ENCODE assay signal across 1 cellular context in genomic region chr17:1460233-1460632, GRCh38.
A peak's percentile ranks its signal among the peaks of the same experiment; 100 is the strongest.
TF ChIP-seq lines count a peak whose summit lies in the region.

No MANE protein-coding gene starts in this region.

TF ChIP-seq in HepG2, 621 proteins besides CTCF, POLR2A, EP300 and RAD21 (continues in another document):
- no peak for TF ChIP-seq ZNF607 (CRISPR knock-in tag; IDR thresholded peaks at IDR 0.05; ENCODE audit: borderline replicate concordance)
- TF ChIP-seq ZSCAN22 (CRISPR knock-in tag; IDR thresholded peaks at IDR 0.05), result no peak
- no peak for TF ChIP-seq SMARCE1 (IDR thresholded peaks at IDR 0.05; ENCODE audit: borderline replicate concordance)
- TF ChIP-seq ZNF709 (CRISPR knock-in tag; IDR thresholded peaks at IDR 0.05), result no peak
- no peak for TF ChIP-seq NKX3-1 (CRISPR knock-in tag; IDR thresholded peaks at IDR 0.05)
- no peak for TF ChIP-seq ZNF20 (CRISPR knock-in tag; IDR thresholded peaks at IDR 0.05)
- peak; percentile 24; the same call in 1 of the 2 replicates for TF ChIP-seq SALL1 (CRISPR knock-in tag; IDR thresholded peaks at IDR 0.05)
- TF ChIP-seq HNF4A (CRISPR knock-in tag; IDR thresholded peaks at IDR 0.05), result peak; percentile 32; the same call in 1 of the 2 replicates
- TF ChIP-seq FOSL1 (CRISPR knock-in tag; IDR thresholded peaks at IDR 0.05; ENCODE audit: borderline replicate concordance), result no peak
- no peak for TF ChIP-seq BATF2 (CRISPR knock-in tag; IDR thresholded peaks at IDR 0.05)
- TF ChIP-seq PCBP1 (IDR thresholded peaks at IDR 0.05; ENCODE audit: borderline replicate concordance, low read depth, low read length), result no peak
- TF ChIP-seq NCOA5 (CRISPR knock-in tag; IDR thresholded peaks at IDR 0.05), result no peak
- no peak for TF ChIP-seq RELA (CRISPR knock-in tag; IDR thresholded peaks at IDR 0.05)
- no peak for TF ChIP-seq MLLT10 (CRISPR knock-in tag; IDR thresholded peaks at IDR 0.05)
- no peak for TF ChIP-seq ZEB1 (IDR thresholded peaks at IDR 0.05; ENCODE audit: insufficient replicate concordance, low read depth)
- TF ChIP-seq MEF2D (CRISPR knock-in tag; IDR thresholded peaks at IDR 0.05), result no peak
- no peak for TF ChIP-seq MIER3 (CRISPR knock-in tag; IDR thresholded peaks at IDR 0.05; ENCODE audit: borderline replicate concordance)
- no peak for TF ChIP-seq ZNF225 (CRISPR knock-in tag; IDR thresholded peaks at IDR 0.05)
- TF ChIP-seq ZNF691 (CRISPR knock-in tag; IDR thresholded peaks at IDR 0.05; ENCODE audit: borderline replicate concordance, low read depth), result no peak
- TF ChIP-seq THRA (CRISPR knock-in tag; IDR thresholded peaks at IDR 0.05; ENCODE audit: borderline replicate concordance), result no peak
- no peak for TF ChIP-seq CBX5 (CRISPR knock-in tag; IDR thresholded peaks at IDR 0.05; ENCODE audit: borderline replicate concordance)
- TF ChIP-seq PAWR (CRISPR knock-in tag; IDR thresholded peaks at IDR 0.05; ENCODE audit: borderline replicate concordance), result no peak
- no peak for TF ChIP-seq TOE1 (CRISPR knock-in tag; IDR thresholded peaks at IDR 0.05)
- no peak for TF ChIP-seq HMG20A (CRISPR knock-in tag; IDR thresholded peaks at IDR 0.05; ENCODE audit: borderline replicate concordance)
- no peak for TF ChIP-seq SCMH1 (CRISPR knock-in tag; IDR thresholded peaks at IDR 0.05; ENCODE audit: borderline replicate concordance)
- TF ChIP-seq ZNF530 (CRISPR knock-in tag; IDR thresholded peaks at IDR 0.05; ENCODE audit: low read depth), result no peak
- no peak for TF ChIP-seq THAP9 (CRISPR knock-in tag; IDR thresholded peaks at IDR 0.05; ENCODE audit: borderline replicate concordance)
- TF ChIP-seq ATF7 (IDR thresholded peaks at IDR 0.05), result no peak
- TF ChIP-seq ATF7 (CRISPR knock-in tag; IDR thresholded peaks at IDR 0.05), result no peak
- no peak for TF ChIP-seq TFE3 (CRISPR knock-in tag; IDR thresholded peaks at IDR 0.05)
- no peak for TF ChIP-seq ZNF501 (CRISPR knock-in tag; IDR thresholded peaks at IDR 0.05)
- TF ChIP-seq ZNF280D (CRISPR knock-in tag; IDR thresholded peaks at IDR 0.05), result no peak
- no peak for TF ChIP-seq GABPA (IDR thresholded peaks at IDR 0.05; ENCODE audit: low read depth, low read length)
- no peak for TF ChIP-seq GABPA (CRISPR knock-in tag; IDR thresholded peaks at IDR 0.05; ENCODE audit: low read depth)
- TF ChIP-seq YEATS2 (CRISPR knock-in tag; IDR thresholded peaks at IDR 0.05; ENCODE audit: borderline replicate concordance), result no peak
- TF ChIP-seq TFDP2 (CRISPR knock-in tag; IDR thresholded peaks at IDR 0.05), result no peak
- TF ChIP-seq MXI1 (IDR thresholded peaks at IDR 0.05; ENCODE audit: borderline replicate concordance, low read depth, low read length), result peak; percentile 43; the same call in 1 of the 3 replicates
- peak; percentile 84; the same call in 1 of the 2 replicates for TF ChIP-seq HIC2 (CRISPR knock-in tag; IDR thresholded peaks at IDR 0.05; ENCODE audit: low read depth)
- 0 out of 2 replicates have a peak, but pooled peaks have one; percentile 66 for TF ChIP-seq HNRNPL (IDR thresholded peaks at IDR 0.05; ENCODE audit: low read depth, low read length)
- no peak for TF ChIP-seq CENPT (CRISPR knock-in tag; IDR thresholded peaks at IDR 0.05; ENCODE audit: low read depth)
- TF ChIP-seq ZBTB3 (CRISPR knock-in tag; IDR thresholded peaks at IDR 0.05; ENCODE audit: borderline replicate concordance, low read depth), result no peak
- no peak for TF ChIP-seq SP140L (CRISPR knock-in tag; IDR thresholded peaks at IDR 0.05; ENCODE audit: borderline replicate concordance)
- TF ChIP-seq ZNF687 (CRISPR knock-in tag; IDR thresholded peaks at IDR 0.05), result peak; percentile 47
- TF ChIP-seq NFE2L2 (IDR thresholded peaks at IDR 0.05; ENCODE audit: low read length), result no peak
- no peak for TF ChIP-seq ZNF777 (CRISPR knock-in tag; IDR thresholded peaks at IDR 0.05)
- TF ChIP-seq HHEX (CRISPR knock-in tag; IDR thresholded peaks at IDR 0.05), result no peak
- TF ChIP-seq NR2F6 (IDR thresholded peaks at IDR 0.05), result 0 out of 2 replicates have a peak, but pooled peaks have one; percentile 22
- peak; percentile 61 for TF ChIP-seq NR2F6 (CRISPR knock-in tag; IDR thresholded peaks at IDR 0.05)
